33 cellular contexts compared by ENCODE assay signal in genomic region chr12:52677671-52678070, GRCh38. TPM values are rescaled to one million over a fixed set of nuclear protein-coding genes. Genes with fewer than 3 reads are reported as not detected.
"Had no signal": no experiment of that assay in that cellular context is flagged by ENCODE, and none has a peak within 500 bp of the region (broad histone marks: within the 10 kb centered on the region; RNA-seq: fewer than 3 reads in every experiment).

No MANE protein-coding gene starts in this region.

- H3K4me1 ChIP-seq: ascending aorta, breast epithelium, colonic mucosa had no signal

- ATAC-seq: activated naive CD4-positive, alpha-beta T cell treated with anti-CD3 and anti-CD28 coated beads, Interleukin-2, amount 50 U/mL, for 72 hours; activated T-cell treated with anti-CD3 and anti-CD28 coated beads, Interleukin-2, amount 50 U/mL, for 72 hours; WTC11 had no signal

- H3K36me3 ChIP-seq: ascending aorta, breast epithelium, cardiac muscle cell, colonic mucosa, esophagus squamous epithelium had no signal

- H3K27me3 ChIP-seq: ascending aorta, breast epithelium, colonic mucosa had no signal

- H3K27me3 Mint-ChIP-seq: activated T-cell treated with anti-CD3 and anti-CD28 coated beads, Interleukin-2, amount 50 U/mL, for 24 hours had no signal

- H3K4me3 Mint-ChIP-seq: activated CD4-positive, alpha-beta memory T cell treated with anti-CD3 and anti-CD28 coated beads, Interleukin-2, amount 10 ng/mL, durations not matched to agents 7 days and 5 days; activated CD4-positive, alpha-beta T cell treated with anti-CD3 and anti-CD28 coated beads, Interleukin-2, amount 10 ng/mL, durations not matched to agents 7 days and 5 days; activated naive CD4-positive, alpha-beta T cell treated with anti-CD3 and anti-CD28 coated beads, Interleukin-2, amount 10 ng/mL, durations not matched to agents 7 days and 5 days; activated naive CD8-positive, alpha-beta T cell treated with anti-CD3 and anti-CD28 coated beads, Interleukin-2, amount 10 ng/mL, durations not matched to agents 7 days and 5 days; activated T-cell treated with anti-CD3 and anti-CD28 coated beads, Interleukin-2, amount 50 U/mL, for 24 hours; activated T-cell treated with anti-CD3 and anti-CD28 coated beads, Interleukin-2, amount 50 U/mL, for 72 hours; brain; T-helper 1 cell treated with Interleukin-12 subunit alpha and Interleukin-12 subunit beta and Interleukin-4 antibody, amounts not matched to agents 30 μg/mL and 1 μg/mL, for 36 hours; WTC11 had no signal

- H3K27ac Mint-ChIP-seq: activated CD4-positive, alpha-beta memory T cell treated with anti-CD3 and anti-CD28 coated beads, Interleukin-2, amount 10 ng/mL, durations not matched to agents 7 days and 5 days; activated CD4-positive, alpha-beta T cell treated with anti-CD3 and anti-CD28 coated beads, Interleukin-2, amount 10 ng/mL, durations not matched to agents 7 days and 5 days; activated naive CD4-positive, alpha-beta T cell treated with anti-CD3 and anti-CD28 coated beads, Interleukin-2, amount 10 ng/mL, durations not matched to agents 7 days and 5 days; activated naive CD4-positive, alpha-beta T cell treated with anti-CD3 and anti-CD28 coated beads, Interleukin-2, amount 50 U/mL, for 72 hours; activated naive CD8-positive, alpha-beta T cell treated with anti-CD3 and anti-CD28 coated beads, Interleukin-2, amount 10 ng/mL, durations not matched to agents 7 days and 5 days; activated T-cell treated with anti-CD3 and anti-CD28 coated beads, Interleukin-2, amount 50 U/mL, for 24 hours; activated T-cell treated with anti-CD3 and anti-CD28 coated beads, Interleukin-2, amount 50 U/mL, for 72 hours; brain; T-helper 1 cell treated with Interleukin-12 subunit alpha and Interleukin-12 subunit beta and Interleukin-4 antibody, amounts not matched to agents 30 μg/mL and 1 μg/mL, for 36 hours; WTC11 had no signal

- H3K4me1 Mint-ChIP-seq: brain, WTC11 had no signal

- H3K9me3 ChIP-seq: ascending aorta, breast epithelium, colonic mucosa, esophagus squamous epithelium had no signal

- H3K36me3 Mint-ChIP-seq: activated naive CD4-positive, alpha-beta T cell treated with anti-CD3 and anti-CD28 coated beads, Interleukin-2, amount 10 ng/mL, durations not matched to agents 7 days and 5 days; activated naive CD4-positive, alpha-beta T cell treated with anti-CD3 and anti-CD28 coated beads, Interleukin-2, amount 50 U/mL, for 72 hours; brain; WTC11 had no signal

- H3K9me3 Mint-ChIP-seq: activated CD4-positive, alpha-beta memory T cell treated with anti-CD3 and anti-CD28 coated beads, Interleukin-2, amount 10 ng/mL, durations not matched to agents 7 days and 5 days; activated CD4-positive, alpha-beta T cell treated with anti-CD3 and anti-CD28 coated beads, Interleukin-2, amount 10 ng/mL, durations not matched to agents 7 days and 5 days; activated naive CD4-positive, alpha-beta T cell treated with anti-CD3 and anti-CD28 coated beads, Interleukin-2, amount 10 ng/mL, durations not matched to agents 7 days and 5 days; activated naive CD4-positive, alpha-beta T cell treated with anti-CD3 and anti-CD28 coated beads, Interleukin-2, amount 50 U/mL, for 72 hours; activated naive CD8-positive, alpha-beta T cell treated with anti-CD3 and anti-CD28 coated beads, Interleukin-2, amount 10 ng/mL, durations not matched to agents 7 days and 5 days; activated T-cell treated with anti-CD3 and anti-CD28 coated beads, Interleukin-2, amount 50 U/mL, for 24 hours; activated T-cell treated with anti-CD3 and anti-CD28 coated beads, Interleukin-2, amount 50 U/mL, for 72 hours; brain; T-helper 1 cell treated with Interleukin-12 subunit alpha and Interleukin-12 subunit beta and Interleukin-4 antibody, amounts not matched to agents 30 μg/mL and 1 μg/mL, for 36 hours; WTC11 had no signal

- DNase-seq: activated CD4-positive, alpha-beta memory T cell treated with anti-CD3 and anti-CD28 coated beads, Interleukin-2, amount 10 ng/mL, durations not matched to agents 7 days and 5 days; activated CD4-positive, alpha-beta T cell treated with anti-CD3 and anti-CD28 coated beads for 1 hour; activated CD4-positive, alpha-beta T cell treated with anti-CD3 and anti-CD28 coated beads for 4 hours; activated CD4-positive, alpha-beta T cell treated with anti-CD3 and anti-CD28 coated beads, Interleukin-2, amount 10 ng/mL, durations not matched to agents 7 days and 5 days; activated CD4-positive, alpha-beta T cell treated with anti-CD3 and anti-CD28 coated beads, Interleukin-2, amount 50 U/mL, for 4 hours; activated CD8-positive, alpha-beta memory T cell treated with anti-CD3 and anti-CD28 coated beads, Interleukin-2, amount 50 U/mL, for 48 hours; activated gamma-delta T cell; activated naive CD4-positive, alpha-beta T cell; activated naive CD4-positive, alpha-beta T cell treated with anti-CD3 and anti-CD28 coated beads, Interleukin-2, amount 10 ng/mL, durations not matched to agents 7 days and 5 days; activated naive CD8-positive, alpha-beta T cell treated with anti-CD3 and anti-CD28 coated beads, Interleukin-2, amount 10 ng/mL, durations not matched to agents 7 days and 5 days; activated T-cell treated with anti-CD3 and anti-CD28 coated beads for 4 hours; activated T-cell treated with anti-CD3 and anti-CD28 coated beads, Interleukin-2, amount 50 U/mL, for 24 hours; activated T-cell treated with anti-CD3 and anti-CD28 coated beads, Interleukin-2, amount 50 U/mL, for 72 hours; central memory CD4-positive, alpha-beta T cell; cerebellar nuclear complex; colonic mucosa; effector CD8-positive, alpha-beta T cell; esophagus squamous epithelium; foreskin melanocyte had no signal

- H3K27ac ChIP-seq: ascending aorta, breast epithelium, cardiac muscle cell, colonic mucosa, epithelial cell of prostate, esophagus squamous epithelium, VCaP had no signal

- H3K4me3 ChIP-seq: ascending aorta, breast epithelium, cardiac muscle cell, colonic mucosa, esophagus squamous epithelium had no signal

RNA-seq across cellular contexts. Expression of gene KRT1, which starts 2.5 kb away (rescaled TPM):
- total RNA-seq: activated naive CD4-positive, alpha-beta T cell treated with anti-CD3 and anti-CD28 coated beads, Interleukin-2, amount 50 U/mL, for 72 hours; activated naive CD8-positive, alpha-beta T cell treated with anti-CD3 and anti-CD28 coated beads, Interleukin-2, amount 10 ng/mL, durations not matched to agents 7 days and 5 days; activated T-cell treated with anti-CD3 and anti-CD28 coated beads, Interleukin-2, amount 50 U/mL, for 72 hours; ascending aorta; breast epithelium; cardiac muscle cell; dermis microvascular lymphatic vessel endothelial cell; endothelial cell of umbilical vein; fibroblast of lung; fibroblast of villous mesenchyme; WTC11 had no signal
- polyA plus RNA-seq: cardiac muscle cell, endothelial cell of umbilical vein, fibroblast of lung had no signal

RNA-seq across cellular contexts. Expression of gene KRT77, which starts 25.7 kb away (rescaled TPM):
- total RNA-seq: activated CD4-positive, alpha-beta memory T cell treated with anti-CD3 and anti-CD28 coated beads, Interleukin-2, amount 10 ng/mL, durations not matched to agents 7 days and 5 days; activated CD4-positive, alpha-beta T cell treated with anti-CD3 and anti-CD28 coated beads, Interleukin-2, amount 10 ng/mL, durations not matched to agents 7 days and 5 days; activated naive CD4-positive, alpha-beta T cell treated with anti-CD3 and anti-CD28 coated beads, Interleukin-2, amount 50 U/mL, for 72 hours; activated naive CD8-positive, alpha-beta T cell treated with anti-CD3 and anti-CD28 coated beads, Interleukin-2, amount 10 ng/mL, durations not matched to agents 7 days and 5 days; activated T-cell treated with anti-CD3 and anti-CD28 coated beads, Interleukin-2, amount 50 U/mL, for 72 hours; ascending aorta; cardiac muscle cell; colonic mucosa; dermis microvascular lymphatic vessel endothelial cell; endothelial cell of umbilical vein; esophagus squamous epithelium; fibroblast of lung; fibroblast of villous mesenchyme; WTC11 had no signal
- polyA plus RNA-seq: cardiac muscle cell, endothelial cell of umbilical vein, fibroblast of lung had no signal

RNA-seq across cellular contexts. Expression of gene KRT2, which starts 25.7 kb away (rescaled TPM):
- total RNA-seq: activated CD4-positive, alpha-beta memory T cell treated with anti-CD3 and anti-CD28 coated beads, Interleukin-2, amount 10 ng/mL, durations not matched to agents 7 days and 5 days; activated naive CD4-positive, alpha-beta T cell treated with anti-CD3 and anti-CD28 coated beads, Interleukin-2, amount 50 U/mL, for 72 hours; activated naive CD8-positive, alpha-beta T cell treated with anti-CD3 and anti-CD28 coated beads, Interleukin-2, amount 10 ng/mL, durations not matched to agents 7 days and 5 days; activated T-cell treated with anti-CD3 and anti-CD28 coated beads, Interleukin-2, amount 50 U/mL, for 72 hours; ascending aorta; breast epithelium; cardiac muscle cell; colonic mucosa; dermis microvascular lymphatic vessel endothelial cell; endothelial cell of umbilical vein; fibroblast of lung; fibroblast of villous mesenchyme; WTC11 had no signal
- polyA plus RNA-seq: cardiac muscle cell, endothelial cell of umbilical vein, fibroblast of lung had no signal

RNA-seq across cellular contexts. Expression of gene KRT73, which starts 59.3 kb away (rescaled TPM):
- total RNA-seq: activated CD4-positive, alpha-beta memory T cell treated with anti-CD3 and anti-CD28 coated beads, Interleukin-2, amount 10 ng/mL, durations not matched to agents 7 days and 5 days; ascending aorta; breast epithelium; cardiac muscle cell; colonic mucosa; dermis microvascular lymphatic vessel endothelial cell; endothelial cell of umbilical vein; fibroblast of lung; fibroblast of villous mesenchyme; WTC11 had no signal
- polyA plus RNA-seq: cardiac muscle cell, endothelial cell of umbilical vein, esophagus, fibroblast of lung had no signal
